In the genomic region with DNA sequence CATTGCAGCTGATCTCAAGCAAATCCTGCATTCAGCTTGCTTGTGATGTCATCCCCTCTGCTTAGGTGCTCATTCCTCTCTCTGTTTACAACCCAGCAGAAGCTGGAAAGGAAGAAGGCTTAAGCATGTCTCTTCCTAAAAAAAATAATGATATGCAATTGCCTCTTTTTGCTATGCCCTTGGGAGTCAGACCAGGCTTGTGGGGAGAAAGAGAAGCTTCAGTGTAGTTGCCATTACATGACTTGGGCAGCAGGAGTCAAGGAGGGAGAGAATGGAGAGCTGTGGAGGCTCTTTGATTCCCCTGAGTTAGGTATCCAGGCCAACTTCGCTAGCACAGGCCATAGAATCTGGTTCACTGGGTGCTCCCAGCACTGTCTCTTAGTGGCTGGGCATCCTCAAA, we compare ENCODE assay signal across 15 cellular contexts.
DNase-seq lines count a peak whose midpoint lies in the region; ATAC-seq and TF ChIP-seq lines count a peak whose summit lies in the region.
"Had no signal": no experiment of that assay in that cellular context is flagged by ENCODE, and none has a peak within 500 bp of the region (broad histone marks: within the 10 kb centered on the region; RNA-seq: fewer than 3 reads in every experiment).

No MANE protein-coding gene starts in this region.

- 60 to 77% (median 61%) methylated on average over 1 of the region's 1 CpG for WGBS in heart left ventricle, 4 donors
- 72% methylated on average over 1 of the region's 1 CpG for WGBS in right cardiac atrium
- WGBS in endodermal cell (ENCODE audit: insufficient coverage in 1 of 2, insufficient read length in 1 of 2), 2 experiments, result 95% methylated on average over 1 of the region's 1 CpG; no CpG with 5 or more reads in 1 of the 2 experiments

- H3K36me3 ChIP-seq in heart left ventricle (no peaks in the 10 kb centered on the region), endodermal cell (ENCODE audit: control insufficient read depth, insufficient read depth, low read length) (no peaks in the 10 kb centered on the region)
- H3K36me3 ChIP-seq: HAP-1 had no signal

- no peak for DNase-seq in heart left ventricle
- DNase-seq in left ventricle myocardium superior, result no peak
- DNase-seq in right cardiac atrium, result no peak
- no peak for DNase-seq in Right ventricle myocardium superior
- DNase-seq in endodermal cell, result peak; percentile 27
- DNase-seq in DMS 273 (lab: John Stamatoyannopoulos, UW; ENCODE audit: unreplicated experiment), result no peak
- no peak for DNase-seq in NCI-H187 treated with DMSO at 0.1 percent for 48 hours (lab: John Stamatoyannopoulos, UW)
- DNase-seq: C1 segment of cervical spinal cord; Calu3; CD4-positive, alpha-beta memory T cell; COR-L47; DMS153; DND-41; GOT3 had no signal

- H3K27me3 ChIP-seq in heart left ventricle (no peaks in the 10 kb centered on the region), right cardiac atrium (ENCODE audit: control insufficient read depth, insufficient read depth) (no peaks in the 10 kb centered on the region), endodermal cell (ENCODE audit: control insufficient read depth, insufficient read depth, low read length, poor library complexity, severe bottlenecking) (no peaks in the 10 kb centered on the region)

- H3K27ac ChIP-seq in heart left ventricle, result peak overlapping the region in 7 of 12 donors; percentile 6 to 98 (median 90)
- H3K27ac ChIP-seq in right cardiac atrium (ENCODE audit: low read length), result peak overlapping the region; percentile 25
- H3K27ac ChIP-seq in endodermal cell (ENCODE audit: low read depth, low read length), result no peak overlapping the region

- peaks cover 19% of the 10 kb centered on the region for H3K4me1 Mint-ChIP-seq in endodermal cell
- H3K4me1 Mint-ChIP-seq: CD4-positive, alpha-beta memory T cell had no signal

- peaks cover 3% of the 10 kb centered on the region for H3K36me3 Mint-ChIP-seq in endodermal cell (ENCODE audit: low read depth)
- H3K36me3 Mint-ChIP-seq: CD4-positive, alpha-beta memory T cell had no signal

- no peak overlapping the region for H3K4me3 Mint-ChIP-seq in endodermal cell
- H3K4me3 Mint-ChIP-seq: CD4-positive, alpha-beta memory T cell had no signal

- TF ChIP-seq POLR2A in heart left ventricle (IDR thresholded peaks at IDR 0.05), result no peak

- peaks cover 5% of the 10 kb centered on the region for H3K9me3 Mint-ChIP-seq in endodermal cell

- ATAC-seq in heart left ventricle (no peak), left ventricle myocardium superior (no peak), right cardiac atrium (no peak), Right ventricle myocardium superior (ENCODE audit: poor library complexity) (no peak)

- H3K9ac ChIP-seq in endodermal cell (ENCODE audit: extremely low read depth, low read length, poor library complexity, severe bottlenecking), result no peak overlapping the region

- H3K27me3 Mint-ChIP-seq in endodermal cell (ENCODE audit: insufficient read depth), result no peaks in the 10 kb centered on the region

- H3K27ac Mint-ChIP-seq in endodermal cell, result no peak overlapping the region
- H3K27ac Mint-ChIP-seq: CD4-positive, alpha-beta memory T cell had no signal

- peaks cover 0 to 44% (median 18%) of the 10 kb centered on the region in 12 donors for H3K4me1 ChIP-seq in heart left ventricle
- peaks cover 10% of the 10 kb centered on the region for H3K4me1 ChIP-seq in right cardiac atrium (ENCODE audit: control insufficient read depth, insufficient read depth, low read length)
- H3K4me1 ChIP-seq in endodermal cell (ENCODE audit: control insufficient read depth, insufficient read depth, low read length), result peaks cover 5% of the 10 kb centered on the region
- H3K4me1 ChIP-seq: HAP-1 had no signal

- intact Hi-C loops in heart left ventricle (cut with DNase I), result loop anchor here in 2 of 10 donors (10.0 kb wide), 2 partner anchors 64 to 96 kb away; a partner anchor contains a TSS
- intact Hi-C loops in left ventricle myocardium superior (cut with micrococcal nuclease), result no loop called here
- intact Hi-C loops in right cardiac atrium (cut with DNase I), result loop anchor here in 1 of 4 donors (10.0 kb wide), 1 partner anchor 124 kb away; no protein-coding TSS in a partner anchor
- intact Hi-C loops in Right ventricle myocardium superior (cut with DNase I), result no loop called here

- H3K4me3 ChIP-seq in heart left ventricle (no peak overlapping the region), right cardiac atrium (ENCODE audit: low read length) (no peak overlapping the region), endodermal cell (ENCODE audit: low read length) (no peak overlapping the region)
- H3K4me3 ChIP-seq: HAP-1 had no signal

- H3K9me3 ChIP-seq in heart left ventricle, result peaks cover 0 to 12% (median 0%) of the 10 kb centered on the region in 12 donors
- no peaks in the 10 kb centered on the region for H3K9me3 ChIP-seq in right cardiac atrium (ENCODE audit: control insufficient read depth, low read length)
- peaks cover 13% of the 10 kb centered on the region for H3K9me3 ChIP-seq in endodermal cell (ENCODE audit: control insufficient read depth, low read length)

- TF ChIP-seq CTCF in heart left ventricle (IDR thresholded peaks at IDR 0.05), result no peak
- TF ChIP-seq CTCF in endodermal cell (conservative IDR thresholded peaks at IDR 0.05), result peak; percentile 36
